ENCODE assay signal across 1 cellular context in genomic region chr17:81923302-81924260, GRCh38.
A peak's percentile ranks its signal among the peaks of the same experiment; 100 is the strongest.
TF ChIP-seq lines count a peak whose summit lies in the region.

No MANE protein-coding gene starts in this region.

TF ChIP-seq in K562, 482 proteins besides CTCF, POLR2A, EP300 and RAD21 (continues in another document):
- peak in 1 of 2 experiments; percentile 62; a peak in 1 of 4 replicates for TF ChIP-seq ZNF318 (IDR thresholded peaks at IDR 0.05; ENCODE audit: borderline replicate concordance in 1 of 2, low read depth in 1 of 2)
- TF ChIP-seq EGR1 (conservative IDR thresholded peaks at IDR 0.05) = peak; percentile 6; the same call in 1 of the 2 replicates
- peak; percentile 50 for TF ChIP-seq CBFA2T3 (IDR thresholded peaks at IDR 0.05)
- TF ChIP-seq, protein P1, sequence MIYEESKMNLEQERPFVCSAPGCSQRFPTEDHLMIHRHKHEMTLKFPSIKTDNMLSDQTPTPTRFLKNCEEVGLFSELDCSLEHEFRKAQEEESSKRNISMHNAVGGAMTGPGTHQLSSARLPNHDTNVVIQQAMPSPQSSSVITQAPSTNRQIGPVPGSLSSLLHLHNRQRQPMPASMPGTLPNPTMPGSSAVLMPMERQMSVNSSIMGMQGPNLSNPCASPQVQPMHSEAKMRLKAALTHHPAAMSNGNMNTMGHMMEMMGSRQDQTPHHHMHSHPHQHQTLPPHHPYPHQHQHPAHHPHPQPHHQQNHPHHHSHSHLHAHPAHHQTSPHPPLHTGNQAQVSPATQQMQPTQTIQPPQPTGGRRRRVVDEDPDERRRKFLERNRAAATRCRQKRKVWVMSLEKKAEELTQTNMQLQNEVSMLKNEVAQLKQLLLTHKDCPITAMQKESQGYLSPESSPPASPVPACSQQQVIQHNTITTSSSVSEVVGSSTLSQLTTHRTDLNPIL (CRISPR knock-in tag; IDR thresholded peaks at IDR 0.05) = no peak
- TF ChIP-seq SOX6 (IDR thresholded peaks at IDR 0.05) = peak; percentile 66; the same call in 1 of the 2 replicates
- TF ChIP-seq, protein P2, sequence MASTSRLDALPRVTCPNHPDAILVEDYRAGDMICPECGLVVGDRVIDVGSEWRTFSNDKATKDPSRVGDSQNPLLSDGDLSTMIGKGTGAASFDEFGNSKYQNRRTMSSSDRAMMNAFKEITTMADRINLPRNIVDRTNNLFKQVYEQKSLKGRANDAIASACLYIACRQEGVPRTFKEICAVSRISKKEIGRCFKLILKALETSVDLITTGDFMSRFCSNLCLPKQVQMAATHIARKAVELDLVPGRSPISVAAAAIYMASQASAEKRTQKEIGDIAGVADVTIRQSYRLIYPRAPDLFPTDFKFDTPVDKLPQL (IDR thresholded peaks at IDR 0.05; ENCODE audit: extremely low read depth, insufficient read length) = no peak
- no peak; the same call in 1 of the 2 replicates for TF ChIP-seq TCF3 (CRISPR knock-in tag; IDR thresholded peaks at IDR 0.05)
- no peak for TF ChIP-seq DIDO1 (tag; IDR thresholded peaks at IDR 0.05; ENCODE audit: low read depth)
- TF ChIP-seq ZNF696 (CRISPR knock-in tag; conservative IDR thresholded peaks at IDR 0.05) = no peak
- peak; percentile 83 for TF ChIP-seq CXXC5 (CRISPR knock-in tag; IDR thresholded peaks at IDR 0.05)
- TF ChIP-seq PHB (CRISPR knock-in tag; IDR thresholded peaks at IDR 0.05) = no peak
- no peak for TF ChIP-seq FUS (optimal IDR thresholded peaks at IDR 0.05; ENCODE audit: low read depth, low read length)
- TF ChIP-seq LEF1 (IDR thresholded peaks at IDR 0.05) = peak; percentile 30
- TF ChIP-seq ZNF324 (CRISPR knock-in tag; IDR thresholded peaks at IDR 0.05) = no peak
- no peak for TF ChIP-seq NUFIP1 (IDR thresholded peaks at IDR 0.05; ENCODE audit: partially characterized antibody)
- no peak for TF ChIP-seq ATF4 (CRISPR knock-in tag; IDR thresholded peaks at IDR 0.05)
- TF ChIP-seq MXD1 (CRISPR knock-in tag; IDR thresholded peaks at IDR 0.05; ENCODE audit: borderline replicate concordance, poor library complexity, severe bottlenecking) = no peak
- TF ChIP-seq, protein P3, sequence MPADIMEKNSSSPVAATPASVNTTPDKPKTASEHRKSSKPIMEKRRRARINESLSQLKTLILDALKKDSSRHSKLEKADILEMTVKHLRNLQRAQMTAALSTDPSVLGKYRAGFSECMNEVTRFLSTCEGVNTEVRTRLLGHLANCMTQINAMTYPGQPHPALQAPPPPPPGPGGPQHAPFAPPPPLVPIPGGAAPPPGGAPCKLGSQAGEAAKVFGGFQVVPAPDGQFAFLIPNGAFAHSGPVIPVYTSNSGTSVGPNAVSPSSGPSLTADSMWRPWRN (IDR thresholded peaks at IDR 0.05; ENCODE audit: low read depth) = peak; percentile 37; the same call in 1 of the 2 replicates
- TF ChIP-seq XRCC3 (IDR thresholded peaks at IDR 0.05) = no peak
- TF ChIP-seq MYC (IDR thresholded peaks at IDR 0.05; ENCODE audit: low read depth, low read length) = peak; percentile 82
- TF ChIP-seq MYC (CRISPR knock-in tag; IDR thresholded peaks at IDR 0.05; ENCODE audit: borderline replicate concordance, low read depth) = no peak
- peak; percentile 44 for TF ChIP-seq CREM (IDR thresholded peaks at IDR 0.05; ENCODE audit: low read depth)
- no peak for TF ChIP-seq GABPB2 (CRISPR knock-in tag; conservative IDR thresholded peaks at IDR 0.05)
- peak; percentile 36 to 72; a peak in 2 of 4 replicates for TF ChIP-seq UBTF (IDR thresholded peaks at IDR 0.05; ENCODE audit: borderline replicate concordance in 1 of 2, low read depth in 2 of 2, low read length in 2 of 2)
- TF ChIP-seq NFE2 (IDR thresholded peaks at IDR 0.05; ENCODE audit: low read depth) = peak; percentile 100
- no peak for TF ChIP-seq PRPF4 (IDR thresholded peaks at IDR 0.05; ENCODE audit: insufficient read depth, low read depth, low read length, poor library complexity, severe bottlenecking)
- no peak for TF ChIP-seq BRD4 (IDR thresholded peaks at IDR 0.05)
- no peak for TF ChIP-seq SMARCA5 (IDR thresholded peaks at IDR 0.05)
- no peak for TF ChIP-seq STAG1 (CRISPR knock-in tag; IDR thresholded peaks at IDR 0.05; ENCODE audit: borderline replicate concordance)
- TF ChIP-seq MYNN (IDR thresholded peaks at IDR 0.05) = peak; percentile 67
- no peak for TF ChIP-seq MYNN (CRISPR knock-in tag; IDR thresholded peaks at IDR 0.05)
- peak; percentile 100 for TF ChIP-seq C11orf30 (IDR thresholded peaks at IDR 0.05; ENCODE audit: low read depth)
- peak; percentile 79 for TF ChIP-seq DPF2 (IDR thresholded peaks at IDR 0.05)
- TF ChIP-seq, protein P4, sequence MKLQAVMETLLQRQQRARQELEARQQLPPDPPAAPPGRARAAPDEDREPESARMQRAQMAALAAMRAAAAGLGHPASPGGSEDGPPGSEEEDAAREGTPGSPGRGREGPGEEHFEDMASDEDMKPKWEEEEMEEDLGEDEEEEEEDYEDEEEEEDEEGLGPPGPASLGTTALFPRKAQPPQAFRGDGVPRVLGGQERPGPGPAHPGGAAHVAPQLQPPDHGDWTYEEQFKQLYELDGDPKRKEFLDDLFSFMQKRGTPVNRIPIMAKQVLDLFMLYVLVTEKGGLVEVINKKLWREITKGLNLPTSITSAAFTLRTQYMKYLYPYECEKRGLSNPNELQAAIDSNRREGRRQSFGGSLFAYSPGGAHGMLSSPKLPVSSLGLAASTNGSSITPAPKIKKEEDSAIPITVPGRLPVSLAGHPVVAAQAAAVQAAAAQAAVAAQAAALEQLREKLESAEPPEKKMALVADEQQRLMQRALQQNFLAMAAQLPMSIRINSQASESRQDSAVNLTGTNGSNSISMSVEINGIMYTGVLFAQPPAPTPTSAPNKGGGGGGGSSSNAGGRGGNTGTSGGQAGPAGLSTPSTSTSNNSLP (IDR thresholded peaks at IDR 0.05; ENCODE audit: borderline replicate concordance, low read depth, low read length) = peak; percentile 75; the same call in 1 of the 2 replicates
- no peak for TF ChIP-seq ZNF41 (CRISPR knock-in tag; conservative IDR thresholded peaks at IDR 0.05)
- TF ChIP-seq KLF13 (tag; IDR thresholded peaks at IDR 0.05; ENCODE audit: borderline replicate concordance, low read depth) = no peak
- no peak; the same call in 1 of the 2 replicates for TF ChIP-seq ZEB2 (IDR thresholded peaks at IDR 0.05)
- TF ChIP-seq TBL1XR1 (IDR thresholded peaks at IDR 0.05; ENCODE audit: low read length in 2 of 2) = peak in 1 of 2 experiments; percentile 61; a peak in 1 of 4 replicates
- 0 out of 2 replicates have a peak, but pooled peaks have one; percentile 27 for TF ChIP-seq GATAD2B (IDR thresholded peaks at IDR 0.05; ENCODE audit: borderline replicate concordance)
- no peak for TF ChIP-seq CHD1 (IDR thresholded peaks at IDR 0.05; ENCODE audit: low read length)
- peak; percentile 100 for TF ChIP-seq MAFK (IDR thresholded peaks at IDR 0.05; ENCODE audit: low read length)
- TF ChIP-seq MEIS2 (IDR thresholded peaks at IDR 0.05; ENCODE audit: partially characterized antibody) = peak; percentile 17
- no peak for TF ChIP-seq ADNP (tag; IDR thresholded peaks at IDR 0.05)
- TF ChIP-seq XRCC4 (IDR thresholded peaks at IDR 0.05; ENCODE audit: extremely low read depth, insufficient read depth, insufficient read length) = no peak
- peak; percentile 75 for TF ChIP-seq RBFOX2 (IDR thresholded peaks at IDR 0.05; ENCODE audit: low read depth, low read length)
- no peak for TF ChIP-seq HLTF (IDR thresholded peaks at IDR 0.05)
- TF ChIP-seq MAX (CRISPR knock-in tag; IDR thresholded peaks at IDR 0.05) = peak; percentile 34; the same call in 1 of the 2 replicates
- no peak for TF ChIP-seq FOXA3 (CRISPR knock-in tag; conservative IDR thresholded peaks at IDR 0.05 in 1 of 2, IDR thresholded peaks at IDR 0.05 in 1 of 2)
- 0 out of 2 replicates have a peak, but pooled peaks have one; percentile 8 for TF ChIP-seq NFIC (IDR thresholded peaks at IDR 0.05)
- no peak for TF ChIP-seq CEBPG (CRISPR knock-in tag; IDR thresholded peaks at IDR 0.05)
- TF ChIP-seq CEBPG (tag; conservative IDR thresholded peaks at IDR 0.05 in 1 of 2, IDR thresholded peaks at IDR 0.05 in 1 of 2) = no peak
- TF ChIP-seq ATF1 (CRISPR knock-in tag; IDR thresholded peaks at IDR 0.05) = no peak
- peak; percentile 47 for TF ChIP-seq ATF1 (tag; IDR thresholded peaks at IDR 0.05)
- TF ChIP-seq TAF9B (IDR thresholded peaks at IDR 0.05; ENCODE audit: partially characterized antibody) = peak; percentile 82
- TF ChIP-seq L3MBTL2 (IDR thresholded peaks at IDR 0.05) = no peak
